ENCODE assay signal across 2 cellular contexts in genomic region chr15:69275104-69275670, GRCh38.
TF ChIP-seq lines count a peak whose summit lies in the region.

No MANE protein-coding gene starts in this region.

TF ChIP-seq in A549, 52 proteins besides CTCF, POLR2A, EP300 and RAD21 (continued from another document):
- TF ChIP-seq BCL3 (IDR thresholded peaks at IDR 0.05) (no peak), RNF2 (IDR thresholded peaks at IDR 0.05; ENCODE audit: borderline replicate concordance, low read depth) (no peak), HMGXB4 (CRISPR knock-in tag; IDR thresholded peaks at IDR 0.05; ENCODE audit: borderline replicate concordance) (no peak)
TF ChIP-seq in A549: peak in this region for 0.

TF ChIP-seq in GM23338, 12 proteins besides CTCF, POLR2A, EP300 and RAD21 (continued from another document):
- TF ChIP-seq ZNF462 (CRISPR knock-in tag; IDR thresholded peaks at IDR 0.05) (no peak), POLR2AphosphoS5 (IDR thresholded peaks at IDR 0.05; ENCODE audit: low read depth) (no peak)
